Comparison of ENCODE assay signal across 8 cellular contexts in the genomic region with DNA sequence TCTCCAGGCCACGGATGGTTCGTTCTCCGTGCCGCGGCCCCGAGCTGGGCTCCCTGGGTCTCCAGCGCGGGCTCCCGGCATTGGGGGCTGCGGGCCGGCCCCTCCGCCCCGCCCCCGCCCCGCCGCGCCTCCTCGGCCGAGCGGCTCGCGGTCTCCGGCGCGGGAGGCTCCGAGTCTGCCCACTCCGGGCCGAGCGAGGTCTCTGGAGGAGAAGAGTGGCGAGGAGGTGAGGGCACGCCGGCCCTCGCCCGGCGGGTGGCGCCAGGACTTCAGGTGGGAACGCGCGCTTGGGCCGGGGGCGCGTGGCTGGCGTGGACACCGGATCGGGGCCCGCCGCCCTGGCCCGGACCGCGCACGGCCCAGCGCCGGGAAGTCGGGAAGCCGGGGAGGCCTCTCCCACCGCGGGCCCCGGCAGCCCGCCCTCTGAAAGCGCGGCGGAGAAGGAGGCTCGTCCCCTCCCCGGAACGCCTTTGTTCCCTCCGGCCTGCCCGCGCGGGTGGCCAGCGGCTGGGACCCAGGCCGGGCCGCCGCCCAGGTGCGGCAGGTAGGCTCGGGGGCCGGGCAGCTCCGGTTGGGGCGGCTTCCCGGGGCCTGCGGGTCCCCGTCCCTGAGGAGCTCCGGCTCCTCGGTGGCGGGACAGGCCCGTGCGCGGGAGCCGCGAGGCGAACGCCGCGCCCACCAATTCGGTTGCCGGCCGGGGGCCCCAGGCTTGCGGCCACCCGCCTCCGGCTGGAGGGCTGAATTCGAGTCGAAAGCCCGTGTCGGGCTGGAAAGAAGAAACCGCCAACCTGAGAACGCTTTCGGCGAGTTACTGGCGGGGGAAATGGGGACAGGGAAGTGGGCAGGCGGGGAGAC. TPM values are rescaled to one million over a fixed set of nuclear protein-coding genes. Genes with fewer than 3 reads are reported as not detected.
DNase-seq lines count a peak whose midpoint lies in the region; ATAC-seq and TF ChIP-seq lines count a peak whose summit lies in the region.

No MANE protein-coding gene starts in this region.

- no peaks in the 10 kb centered on the region for H3K9me3 Mint-ChIP-seq in mesothelial cell of epicardium

- intact Hi-C loops in tibial artery (cut with DNase I; ENCODE audit: low total_unique reads) = loop anchor here (10.0 kb wide), 1 partner anchor 129 kb away; no protein-coding TSS in a partner anchor

- H3K27ac ChIP-seq in BLaER1 treated with 17β-estradiol and CSF1 and Interleukin-3, amounts not matched to agents 10 nM and 100 nM = peak overlapping the region; percentile 76 to 94 (median 90)
- H3K27ac ChIP-seq in HEK293 (ENCODE audit: extremely low read depth, low read depth, low read length) = peak overlapping the region; percentile 81
- H3K27ac ChIP-seq in VCaP = peak overlapping the region; percentile 95
- peak overlapping the region; percentile 48 to 65 for H3K27ac ChIP-seq in tibial artery

- peak overlapping the region; percentile 80 to 98 (median 88) for H3K9ac ChIP-seq in BLaER1 treated with 17β-estradiol and CSF1 and Interleukin-3, amounts not matched to agents 10 nM and 100 nM
- H3K9ac ChIP-seq in endocrine pancreas (ENCODE audit: control insufficient read depth, insufficient read depth, low read length) = peak overlapping the region; percentile 93

- POLR2A ChIA-PET in HEK293 (lab: Yijun Ruan, JAX) = interaction anchor here (0.6 kb wide), 1 partner anchor 23 kb away, joined by 3 read pairs; no protein-coding TSS in a partner anchor

- peak overlapping the region; percentile 90 to 99 (median 94) for H3K4me2 ChIP-seq in BLaER1 treated with 17β-estradiol and CSF1 and Interleukin-3, amounts not matched to agents 10 nM and 100 nM

- peaks cover 20% of the 10 kb centered on the region for H3K4me1 Mint-ChIP-seq in mesothelial cell of epicardium

- peak overlapping the region; percentile 93 for H3K27ac Mint-ChIP-seq in mesothelial cell of epicardium

- peaks cover 0 to 15% (median 11%) of the 10 kb centered on the region in 11 experiments; a peak in 16 of 22 replicates for H3K9me3 ChIP-seq in BLaER1 treated with 17β-estradiol and CSF1 and Interleukin-3, amounts not matched to agents 10 nM and 100 nM (replicated peaks in 1 of 11)
- H3K9me3 ChIP-seq in HEK293 (ENCODE audit: control insufficient read depth, insufficient read depth, low read depth, low read length) (no peaks in the 10 kb centered on the region), endocrine pancreas (ENCODE audit: control insufficient read depth, low read length) (no peaks in the 10 kb centered on the region), tibial artery (no peaks in the 10 kb centered on the region)

- no peak for TF ChIP-seq CTCF in HEK293 (tag by site-specific recombination; IDR thresholded peaks at IDR 0.05)
- TF ChIP-seq CTCF in VCaP (conservative IDR thresholded peaks at IDR 0.05) = peak; percentile 45
- TF ChIP-seq CTCF in mesothelial cell of epicardium (IDR thresholded peaks at IDR 0.05; ENCODE audit: unreplicated experiment) = no peak
- TF ChIP-seq CTCF in tibial artery (IDR thresholded peaks at IDR 0.05) = peak in 1 of 2 experiments; percentile 4

- ATAC-seq in HG03442 (IDR thresholded peaks at IDR 0.05; ENCODE audit: unreplicated experiment) = no peak

- peaks cover 29 to 82% (median 74%) of the 10 kb centered on the region in 11 experiments for H3K27me3 ChIP-seq in BLaER1 treated with 17β-estradiol and CSF1 and Interleukin-3, amounts not matched to agents 10 nM and 100 nM
- H3K27me3 ChIP-seq in endocrine pancreas (ENCODE audit: control insufficient read depth, insufficient read depth, low read length) (no peaks in the 10 kb centered on the region), tibial artery (peaks cover 0 to 19% of the 10 kb centered on the region in 2 donors)

- CTCF ChIA-PET in HEK293 (lab: Yijun Ruan, JAX) = interaction anchor here (2.0 kb wide), 1 partner anchor 70 kb away, joined by 7 read pairs; no protein-coding TSS in a partner anchor

- peaks cover 3% of the 10 kb centered on the region for H3K36me3 Mint-ChIP-seq in mesothelial cell of epicardium

- peak overlapping the region; percentile 84 for H3K4me3 Mint-ChIP-seq in mesothelial cell of epicardium

- H3K36me3 ChIP-seq in BLaER1 treated with 17β-estradiol and CSF1 and Interleukin-3, amounts not matched to agents 10 nM and 100 nM = peaks cover 0 to 7% (median 4%) of the 10 kb centered on the region in 11 experiments; a peak in 5 of 22 replicates
- H3K36me3 ChIP-seq in HEK293 (ENCODE audit: control insufficient read depth in 2 of 2, insufficient read depth in 1 of 2, low read length in 2 of 2) = no peaks in the 10 kb centered on the region
- H3K36me3 ChIP-seq in endocrine pancreas (ENCODE audit: control insufficient read depth, insufficient read depth, low read length) = no peaks in the 10 kb centered on the region
- no peaks in the 10 kb centered on the region for H3K36me3 ChIP-seq in tibial artery

- peaks cover 0 to 13% (median 0%) of the 10 kb centered on the region in 11 experiments; a peak in 3 of 22 replicates for H4K20me1 ChIP-seq in BLaER1 treated with 17β-estradiol and CSF1 and Interleukin-3, amounts not matched to agents 10 nM and 100 nM

- H3K27me3 Mint-ChIP-seq in mesothelial cell of epicardium (ENCODE audit: low read depth) = no peaks in the 10 kb centered on the region

- H3K4me1 ChIP-seq in BLaER1 treated with 17β-estradiol and CSF1 and Interleukin-3, amounts not matched to agents 10 nM and 100 nM = peaks cover 25 to 75% (median 40%) of the 10 kb centered on the region in 10 experiments
- no peaks in the 10 kb centered on the region for H3K4me1 ChIP-seq in HEK293 (ENCODE audit: control insufficient read depth, insufficient read depth, low read length)
- H3K4me1 ChIP-seq in endocrine pancreas (ENCODE audit: control insufficient read depth, insufficient read depth, low read length) = no peaks in the 10 kb centered on the region
- peaks cover 0 to 14% (median 3%) of the 10 kb centered on the region in 4 donors for H3K4me1 ChIP-seq in tibial artery

- DNase-seq in mesothelial cell of epicardium (ENCODE audit: low spot score in 2 of 2, unreplicated experiment in 2 of 2) (peak; percentile 42 to 73), tibial artery (peak in 1 of 2 donors; percentile 66), OCI-M2 (lab: John Stamatoyannopoulos, UW; ENCODE audit: unreplicated experiment) (no peak)

- H3K4me3 ChIP-seq in BLaER1 treated with 17β-estradiol and CSF1 and Interleukin-3, amounts not matched to agents 10 nM and 100 nM = peak overlapping the region; percentile 59 to 83 (median 72)
- peak overlapping the region; percentile 90 for H3K4me3 ChIP-seq in HEK293 (ENCODE audit: low read depth, low read length)
- peak overlapping the region; percentile 55 for H3K4me3 ChIP-seq in endocrine pancreas (ENCODE audit: control insufficient read depth, insufficient read depth, low read length)
- peak overlapping the region; percentile 51 to 70 for H3K4me3 ChIP-seq in tibial artery

TF ChIP-seq in HEK293, 187 proteins besides CTCF, POLR2A, EP300 and RAD21 (continues in another document):
- TF ChIP-seq ZBTB8A (tag by site-specific recombination; IDR thresholded peaks at IDR 0.05) (peak; percentile 36; the same call in 1 of the 2 replicates), ZNF335 (tag by site-specific recombination; conservative IDR thresholded peaks at IDR 0.05) (peak; percentile 56; the same call in 1 of the 2 replicates), ZBTB20 (tag by site-specific recombination; IDR thresholded peaks at IDR 0.05) (peak; percentile 51; the same call in 1 of the 2 replicates), KLF8 (tag by site-specific recombination; IDR thresholded peaks at IDR 0.05) (no peak), GLIS2 (tag by site-specific recombination; IDR thresholded peaks at IDR 0.05) (peak; percentile 30; the same call in 1 of the 2 replicates)
- TF ChIP-seq, protein P1, sequence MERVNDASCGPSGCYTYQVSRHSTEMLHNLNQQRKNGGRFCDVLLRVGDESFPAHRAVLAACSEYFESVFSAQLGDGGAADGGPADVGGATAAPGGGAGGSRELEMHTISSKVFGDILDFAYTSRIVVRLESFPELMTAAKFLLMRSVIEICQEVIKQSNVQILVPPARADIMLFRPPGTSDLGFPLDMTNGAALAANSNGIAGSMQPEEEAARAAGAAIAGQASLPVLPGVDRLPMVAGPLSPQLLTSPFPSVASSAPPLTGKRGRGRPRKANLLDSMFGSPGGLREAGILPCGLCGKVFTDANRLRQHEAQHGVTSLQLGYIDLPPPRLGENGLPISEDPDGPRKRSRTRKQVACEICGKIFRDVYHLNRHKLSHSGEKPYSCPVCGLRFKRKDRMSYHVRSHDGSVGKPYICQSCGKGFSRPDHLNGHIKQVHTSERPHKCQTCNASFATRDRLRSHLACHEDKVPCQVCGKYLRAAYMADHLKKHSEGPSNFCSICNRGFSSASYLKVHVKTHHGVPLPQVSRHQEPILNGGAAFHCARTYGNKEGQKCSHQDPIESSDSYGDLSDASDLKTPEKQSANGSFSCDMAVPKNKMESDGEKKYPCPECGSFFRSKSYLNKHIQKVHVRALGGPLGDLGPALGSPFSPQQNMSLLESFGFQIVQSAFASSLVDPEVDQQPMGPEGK (tag by site-specific recombination; IDR thresholded peaks at IDR 0.05) = peak; percentile 53
- TF ChIP-seq, protein P2, sequence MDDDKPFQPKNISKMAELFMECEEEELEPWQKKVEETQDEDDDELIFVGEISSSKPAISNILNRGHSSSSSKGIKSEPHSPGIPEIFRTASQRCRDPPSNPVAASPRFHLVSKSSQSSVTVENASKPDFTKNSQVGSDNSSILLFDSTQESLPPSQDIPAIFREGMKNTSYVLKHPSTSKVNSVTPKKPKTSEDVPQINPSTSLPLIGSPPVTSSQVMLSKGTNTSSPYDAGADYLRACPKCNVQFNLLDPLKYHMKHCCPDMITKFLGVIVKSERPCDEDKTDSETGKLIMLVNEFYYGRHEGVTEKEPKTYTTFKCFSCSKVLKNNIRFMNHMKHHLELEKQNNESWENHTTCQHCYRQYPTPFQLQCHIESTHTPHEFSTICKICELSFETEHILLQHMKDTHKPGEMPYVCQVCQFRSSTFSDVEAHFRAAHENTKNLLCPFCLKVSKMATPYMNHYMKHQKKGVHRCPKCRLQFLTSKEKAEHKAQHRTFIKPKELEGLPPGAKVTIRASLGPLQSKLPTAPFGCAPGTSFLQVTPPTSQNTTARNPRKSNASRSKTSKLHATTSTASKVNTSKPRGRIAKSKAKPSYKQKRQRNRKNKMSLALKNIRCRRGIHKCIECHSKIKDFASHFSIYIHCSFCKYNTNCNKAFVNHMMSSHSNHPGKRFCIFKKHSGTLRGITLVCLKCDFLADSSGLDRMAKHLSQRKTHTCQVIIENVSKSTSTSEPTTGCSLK (tag by site-specific recombination; IDR thresholded peaks at IDR 0.05) = no peak

RNA-seq across cellular contexts. Expression of a gene that starts 1.1 kb away (rescaled TPM):
- total RNA-seq in mesothelial cell of epicardium = 28.8 to 29.1 TPM (median 29.1 TPM) in 3 replicates
